1 cellular context compared by ENCODE assay signal in the genomic region with DNA sequence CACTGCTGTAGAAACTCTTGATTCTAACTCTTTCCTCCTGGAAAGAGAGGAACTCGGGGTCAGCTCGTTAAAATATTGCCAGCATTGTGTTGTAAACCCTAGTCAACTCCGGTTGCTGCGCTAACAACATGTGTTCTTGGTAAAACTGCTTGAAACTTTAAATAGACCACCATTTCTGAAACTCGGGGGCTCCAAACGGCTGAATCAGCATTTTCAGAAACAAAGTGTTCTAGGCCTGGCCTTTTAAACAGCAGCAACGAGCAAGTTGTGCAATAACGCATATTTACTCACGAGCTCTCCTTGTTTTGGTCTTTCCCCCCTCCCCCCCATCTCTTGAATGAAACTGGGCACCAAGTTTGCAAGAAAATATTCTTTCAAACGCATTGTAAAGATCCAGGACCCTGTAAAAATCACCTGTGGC.
TF ChIP-seq lines count a peak whose summit lies in the region.

No MANE protein-coding gene starts in this region.

TF ChIP-seq in IMR-90, 13 proteins besides CTCF, POLR2A, EP300 and RAD21 (continued from another document):
- TF ChIP-seq BHLHE40 (IDR thresholded peaks at IDR 0.05; ENCODE audit: low read depth, low read length) = 0 out of 2 replicates have a peak, but pooled peaks have one; percentile 40
